ENCODE assay signal across 8 cellular contexts in the genomic region with DNA sequence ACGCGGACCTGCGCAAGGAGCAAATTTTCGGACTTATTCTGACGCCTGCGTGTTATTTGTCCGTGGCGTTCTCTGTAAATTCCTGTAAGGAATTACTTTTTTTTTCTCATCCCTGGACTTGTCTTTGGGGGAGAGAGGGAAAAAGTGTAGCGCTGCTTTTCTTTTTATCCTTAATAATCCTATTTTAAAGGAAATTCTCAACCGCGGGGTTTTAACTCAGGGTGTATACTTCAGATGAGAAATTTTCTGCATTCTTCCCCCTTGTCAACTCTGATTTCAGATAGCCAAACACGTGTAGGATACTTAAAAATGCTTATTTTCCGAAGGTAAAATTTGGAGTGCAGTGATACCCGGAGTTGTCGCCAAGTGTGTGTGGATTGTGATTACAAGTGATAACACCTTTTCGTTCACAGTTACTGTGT. TPM values are rescaled to one million over a fixed set of nuclear protein-coding genes. Genes with fewer than 3 reads are reported as not detected.
DNase-seq lines count a peak whose midpoint lies in the region; ATAC-seq and TF ChIP-seq lines count a peak whose summit lies in the region.

No MANE protein-coding gene starts in this region.

- POLR2A ChIA-PET in GM10248 (lab: Yijun Ruan, JAX) = no interaction called here

- H3K27ac ChIP-seq in KMS-11 (peak overlapping the region; percentile 29; the same call in 1 of the 2 replicates), brain microvascular endothelial cell (peak overlapping the region; percentile 42), lower lobe of right lung (peak overlapping the region; percentile 90), vagina (peak overlapping the region; percentile 95)

- TF ChIP-seq POLR2A in vagina (IDR thresholded peaks at IDR 0.05) = no peak

- H3K4me2 ChIP-seq in KMS-11 = peak overlapping the region; percentile 72

- peak in 1 of 2 donors; percentile 4 for ATAC-seq in lower lobe of right lung

- H4K20me1 ChIP-seq in KMS-11 (ENCODE audit: insufficient read depth) = no peaks in the 10 kb centered on the region

- H3K79me2 ChIP-seq in KMS-11 (ENCODE audit: insufficient read depth, low read depth) = peaks cover 51% of the 10 kb centered on the region

- no peaks in the 10 kb centered on the region for H3K9me3 ChIP-seq in lower lobe of right lung
- no peaks in the 10 kb centered on the region for H3K9me3 ChIP-seq in vagina

- CTCF ChIA-PET in GM10248 (lab: Yijun Ruan, JAX) = no interaction called here

- H3K4me1 Mint-ChIP-seq in CD14-positive monocyte = peaks cover 46% of the 10 kb centered on the region

- peak overlapping the region; percentile 95 to 100 for H3K4me3 Mint-ChIP-seq in CD14-positive monocyte

- H2AFZ ChIP-seq in KMS-11 (ENCODE audit: low read depth) = peak overlapping the region; percentile 86

- H3K4me1 ChIP-seq in KMS-11 (ENCODE audit: low read depth, poor library complexity, severe bottlenecking) = peaks cover 21% of the 10 kb centered on the region
- H3K4me1 ChIP-seq in lower lobe of right lung = peaks cover 34% of the 10 kb centered on the region
- H3K4me1 ChIP-seq in vagina = peaks cover 51% of the 10 kb centered on the region

- no peak overlapping the region for H3K4me3 ChIP-seq in KMS-11 (IDR thresholded peaks at IDR 0.05; ENCODE audit: insufficient read depth, low read depth, low read length)
- peak overlapping the region; percentile 93 for H3K4me3 ChIP-seq in brain microvascular endothelial cell (ENCODE audit: low read depth, low read length)
- peak overlapping the region; percentile 88 for H3K4me3 ChIP-seq in lower lobe of right lung
- H3K4me3 ChIP-seq in vagina = peak overlapping the region; percentile 74 to 98

- H3K36me3 Mint-ChIP-seq in CD14-positive monocyte = peaks cover 17% of the 10 kb centered on the region in 2 donors

- TF ChIP-seq CTCF in CD14-positive monocyte (IDR thresholded peaks at IDR 0.05) = no peak
- TF ChIP-seq CTCF in KMS-11 (conservative IDR thresholded peaks at IDR 0.05; ENCODE audit: low read depth, low read length) = no peak
- TF ChIP-seq CTCF in brain microvascular endothelial cell (IDR thresholded peaks at IDR 0.05; ENCODE audit: low read depth, low read length, missing control alignments) = no peak
- no peak for TF ChIP-seq CTCF in lower lobe of right lung (IDR thresholded peaks at IDR 0.05)
- TF ChIP-seq CTCF in vagina (IDR thresholded peaks at IDR 0.05) = no peak
- TF ChIP-seq CTCF in GM10248 (IDR thresholded peaks at IDR 0.05; ENCODE audit: control extremely low read depth, extremely low read depth, low read depth, missing control alignments) = no peak

- H3K27me3 ChIP-seq in KMS-11 (ENCODE audit: insufficient read depth, low read depth) (no peaks in the 10 kb centered on the region), brain microvascular endothelial cell (replicated peaks) (no peaks in the 10 kb centered on the region), lower lobe of right lung (ENCODE audit: low read depth) (no peaks in the 10 kb centered on the region), vagina (no peaks in the 10 kb centered on the region)

- intact Hi-C loops in CD14-positive monocyte (cut with micrococcal nuclease) = loop anchor here in 1 of 2 donors (5.0 kb wide), 2 partner anchors 55 to 115 kb away; partner anchors contain the start of genes REEP5 and SRP19
- intact Hi-C loops in lower lobe of right lung (cut with DNase I) = no loop called here
- intact Hi-C loops in vagina (cut with DNase I) = no loop called here

- in situ Hi-C loops in brain microvascular endothelial cell (cut with HindIII; ENCODE audit: low pct_ligation_motif_present, low sequenced_read_pairs) = no loop called here

- peak overlapping the region; percentile 96 to 99 (median 97) for H3K27ac Mint-ChIP-seq in CD14-positive monocyte

- H3K36me3 ChIP-seq in KMS-11 (ENCODE audit: insufficient read depth) (no peaks in the 10 kb centered on the region), brain microvascular endothelial cell (replicated peaks) (no peaks in the 10 kb centered on the region), lower lobe of right lung (no peaks in the 10 kb centered on the region), vagina (no peaks in the 10 kb centered on the region)

- DNase-seq in CD14-positive monocyte (ENCODE audit: low spot score) = no peak
- no peak for DNase-seq in brain microvascular endothelial cell
- no peak for DNase-seq in lower lobe of right lung
- no peak for DNase-seq in vagina (ENCODE audit: extremely low spot score in 2 of 2)
- DNase-seq in NCI-H1048 (lab: John Stamatoyannopoulos, UW) = no peak
- DNase-seq in activated effector memory CD4-positive, alpha-beta T cell treated with Interleukin-2 at 50 U/mL for 16 hours = no peak
- no peak for DNase-seq in GM10248 (ENCODE audit: extremely low spot score)

- H3K9me3 Mint-ChIP-seq in CD14-positive monocyte = no peaks in the 10 kb centered on the region

- peak overlapping the region; percentile 61; the same call in 1 of the 2 replicates for H3K9ac ChIP-seq in KMS-11

- peaks cover 0 to 4% (median 0%) of the 10 kb centered on the region in 3 donors for H3K27me3 Mint-ChIP-seq in CD14-positive monocyte (ENCODE audit: low read depth in 3 of 3)

RNA-seq across cellular contexts. Expression of gene DCP2, which starts 0.9 kb away (rescaled TPM):
- 10 to 100 TPM; 58.9 to 62.2 TPM for polyA plus RNA-seq in CD14-positive monocyte
- total RNA-seq in lower lobe of right lung = 77.8 TPM
- 58.2 TPM for total RNA-seq in vagina

RNA-seq across cellular contexts. Expression of gene REEP5, which starts 55.4 kb away (rescaled TPM):
- polyA plus RNA-seq in CD14-positive monocyte = 100 to 1,000 TPM; 193 to 200 TPM
- total RNA-seq in lower lobe of right lung = 96.4 TPM
- 89.1 TPM for total RNA-seq in vagina

Comparison
In these comparisons a context has a peak if more than half of its experiments do, and no peak if none do; other contexts are left out.
1. H3K27ac ChIP-seq: peak in every context shown above with its lines; median percentile 95 in vagina; 90 in lower lobe of right lung; 42 in brain microvascular endothelial cell; 29 in KMS-11.